In the genomic region with DNA sequence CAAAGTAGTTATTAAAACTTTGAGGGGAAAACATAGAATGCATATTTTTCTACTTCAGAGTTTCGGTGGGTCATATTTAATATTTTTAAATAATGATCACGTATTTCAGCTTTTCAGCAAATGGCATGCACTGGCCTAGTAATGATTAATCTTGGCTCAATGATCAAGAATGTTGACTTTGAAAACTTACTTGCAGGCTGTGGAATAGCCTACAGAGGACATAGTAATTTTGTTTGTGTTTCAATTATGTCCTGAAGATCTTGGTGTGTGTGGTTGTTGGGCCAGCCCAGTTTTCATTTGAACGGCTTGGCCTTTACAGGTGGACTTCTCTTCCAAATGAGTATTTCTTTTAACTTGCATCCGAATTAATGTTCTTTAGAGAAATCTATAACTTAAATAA, we compare ENCODE assay signal across 20 cellular contexts.
"Had no signal": no experiment of that assay in that cellular context is flagged by ENCODE, and none has a peak within 500 bp of the region (broad histone marks: within the 10 kb centered on the region; RNA-seq: fewer than 3 reads in every experiment).

No MANE protein-coding gene starts in this region.

- H3K27ac ChIP-seq: esophagus squamous epithelium, psoas muscle, upper lobe of right lung had no signal

- H3K27ac Mint-ChIP-seq: activated B cell treated with CpG ODN at 0.5 μM for 24 hours; activated CD4-positive, alpha-beta T cell treated with anti-CD3 and anti-CD28 coated beads, Interleukin-2, amount 10 ng/mL, durations not matched to agents 7 days and 5 days; activated T-helper 2 cell treated with anti-CD3 and anti-CD28 coated beads, Interferon-gamma antibody, Interleukin-2, Interleukin-4, amounts not matched to agents 10 μg/mL and 5 μg/mL and 100 μg/mL, durations not matched to agents 14 hours and 24 hours and 36 hours; T-helper 1 cell treated with Interleukin-12 subunit alpha and Interleukin-12 subunit beta and Interleukin-4 antibody, amounts not matched to agents 30 μg/mL and 1 μg/mL, for 36 hours had no signal

- H3K27me3 ChIP-seq: dorsolateral prefrontal cortex, esophagus squamous epithelium, upper lobe of right lung had no signal

- DNase-seq: activated B cell treated with CpG ODN at 0.5 μM for 24 hours; activated CD4-positive, alpha-beta T cell treated with anti-CD3 and anti-CD28 coated beads, Interleukin-2, amount 10 ng/mL, durations not matched to agents 7 days and 5 days; activated CD8-positive, alpha-beta memory T cell treated with anti-CD3 and anti-CD28 coated beads for 24 hours; amniotic stem cell; dorsolateral prefrontal cortex; esophagus squamous epithelium; foreskin fibroblast; head of caudate nucleus; naive thymus-derived CD8-positive, alpha-beta T cell; occipital lobe; psoas muscle; stimulated activated CD4-positive, alpha-beta T cell treated with anti-CD3 and anti-CD28 coated beads, Interleukin-2, amount 100 ng/mL, for 48 hours; stimulated activated CD8-positive, alpha-beta memory T cell treated with anti-CD3 and anti-CD28 coated beads, Interleukin-4, amount 100 ng/mL, for 48 hours; stimulated activated naive CD8-positive, alpha-beta T cell treated with anti-CD3 and anti-CD28 coated beads, Interleukin-15, Interleukin-2, amounts not matched to agents 100 U/mL and 50 U/mL, for 24 hours; upper lobe of right lung had no signal

- FAIRE-seq: keratinocyte, TTC549 had no signal

- H3K4me3 ChIP-seq: dorsolateral prefrontal cortex, esophagus squamous epithelium, psoas muscle, upper lobe of right lung had no signal

- H3K4me3 Mint-ChIP-seq: activated B cell treated with CpG ODN at 0.5 μM for 24 hours; activated CD4-positive, alpha-beta T cell treated with anti-CD3 and anti-CD28 coated beads, Interleukin-2, amount 10 ng/mL, durations not matched to agents 7 days and 5 days; T-helper 1 cell treated with Interleukin-12 subunit alpha and Interleukin-12 subunit beta and Interleukin-4 antibody, amounts not matched to agents 30 μg/mL and 1 μg/mL, for 36 hours had no signal

- H3K9me3 ChIP-seq: psoas muscle, upper lobe of right lung had no signal

- H3K4me1 ChIP-seq: psoas muscle, upper lobe of right lung had no signal

- H3K36me3 ChIP-seq: upper lobe of right lung had no signal

- ATAC-seq: activated naive CD4-positive, alpha-beta T cell treated with anti-CD3 and anti-CD28 coated beads, Interleukin-2, amount 50 U/mL, for 72 hours; naive thymus-derived CD8-positive, alpha-beta T cell; psoas muscle; stimulated activated naive CD8-positive, alpha-beta T cell treated with anti-CD3 and anti-CD28 coated beads, Interleukin-15, Interleukin-2, amounts not matched to agents 100 U/mL and 50 U/mL, for 24 hours; upper lobe of right lung had no signal

- H3K27me3 Mint-ChIP-seq: activated B cell treated with CpG ODN at 0.5 μM for 24 hours; activated CD4-positive, alpha-beta T cell treated with anti-CD3 and anti-CD28 coated beads, Interleukin-2, amount 10 ng/mL, durations not matched to agents 7 days and 5 days; naive thymus-derived CD8-positive, alpha-beta T cell had no signal
